Comparison of ENCODE assay signal across 1 cellular context in the genomic region with DNA sequence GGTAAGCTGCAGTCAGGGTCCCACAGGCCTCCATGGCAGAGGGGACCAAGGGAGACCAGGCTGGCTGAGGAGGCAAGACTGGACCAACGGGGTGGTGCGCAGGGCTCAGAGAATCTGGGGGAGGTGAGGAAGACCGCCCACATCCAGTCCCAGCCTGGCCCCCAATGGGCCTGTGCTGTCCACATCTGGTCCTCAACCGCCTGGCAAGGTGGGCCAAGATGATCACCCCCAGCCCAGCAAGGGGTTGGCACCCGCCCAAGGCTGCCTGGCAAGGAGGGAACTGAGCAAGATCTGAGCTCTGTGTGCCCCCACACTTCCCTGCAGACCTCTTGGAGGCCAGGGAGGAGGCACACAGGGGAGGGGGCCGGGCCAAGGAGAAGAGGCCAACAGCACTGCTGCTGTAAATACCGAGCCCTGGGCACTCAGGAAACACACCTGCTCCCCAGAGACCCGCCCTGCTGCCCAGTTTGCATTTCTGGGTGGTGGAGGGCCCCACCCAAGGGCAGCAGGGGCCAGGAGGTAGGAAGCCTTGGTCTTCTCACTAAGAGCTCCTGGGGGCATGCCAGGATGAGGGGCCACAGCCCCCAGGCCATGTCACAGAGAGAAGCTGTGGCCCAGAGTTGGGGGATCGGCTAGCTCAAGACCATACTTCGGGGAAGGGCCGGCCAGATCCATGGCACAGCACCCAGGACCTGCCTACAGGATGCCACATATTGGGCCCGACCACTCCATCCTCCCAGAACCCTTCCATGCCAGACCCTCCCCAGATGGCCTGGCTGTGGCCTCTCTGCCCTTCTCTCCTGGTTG.
TF ChIP-seq lines count a peak whose summit lies in the region.

No MANE protein-coding gene starts in this region.

TF ChIP-seq in HepG2, 621 proteins besides CTCF, POLR2A, EP300 and RAD21 (continued from another document):
- TF ChIP-seq TRIM22 (IDR thresholded peaks at IDR 0.05) (no peak), ZNF644 (CRISPR knock-in tag; IDR thresholded peaks at IDR 0.05; ENCODE audit: low read depth) (no peak), PCBP1 (IDR thresholded peaks at IDR 0.05; ENCODE audit: borderline replicate concordance, low read depth, low read length) (0 out of 2 replicates have a peak, but pooled peaks have one; percentile 7), KLF15 (CRISPR knock-in tag; IDR thresholded peaks at IDR 0.05; ENCODE audit: borderline replicate concordance) (no peak), MYC (CRISPR knock-in tag; IDR thresholded peaks at IDR 0.05; ENCODE audit: borderline replicate concordance) (no peak), HNRNPL (IDR thresholded peaks at IDR 0.05; ENCODE audit: low read depth, low read length) (0 out of 2 replicates have a peak, but pooled peaks have one; percentile 16), NCOA1 (CRISPR knock-in tag; IDR thresholded peaks at IDR 0.05) (no peak), FOXK2 (IDR thresholded peaks at IDR 0.05) (no peak), CCAR2 (optimal IDR thresholded peaks at IDR 0.05; ENCODE audit: low read depth, low read length) (no peak), ZNF580 (CRISPR knock-in tag; IDR thresholded peaks at IDR 0.05; ENCODE audit: borderline replicate concordance, low read depth) (no peak), ZNF670 (CRISPR knock-in tag; IDR thresholded peaks at IDR 0.05; ENCODE audit: borderline replicate concordance) (no peak), NFIC (IDR thresholded peaks at IDR 0.05; ENCODE audit: low read length) (no peak), MTERF4 (CRISPR knock-in tag; IDR thresholded peaks at IDR 0.05) (no peak), ZNF557 (CRISPR knock-in tag; IDR thresholded peaks at IDR 0.05) (no peak), ETV5 (CRISPR knock-in tag; IDR thresholded peaks at IDR 0.05; ENCODE audit: borderline replicate concordance) (no peak), ZBED4 (CRISPR knock-in tag; IDR thresholded peaks at IDR 0.05; ENCODE audit: borderline replicate concordance) (no peak), ARNT (IDR thresholded peaks at IDR 0.05) (no peak), ZNF891 (CRISPR knock-in tag; IDR thresholded peaks at IDR 0.05) (0 out of 2 replicates have a peak, but pooled peaks have one; percentile 2), BCL3 (CRISPR knock-in tag; IDR thresholded peaks at IDR 0.05) (no peak), ZNF180 (CRISPR knock-in tag; IDR thresholded peaks at IDR 0.05; ENCODE audit: borderline replicate concordance, low read depth) (no peak), AGO2 (optimal IDR thresholded peaks at IDR 0.05; ENCODE audit: low read depth, low read length) (peak; percentile 76), ZMYM3 (CRISPR knock-in tag; IDR thresholded peaks at IDR 0.05) (no peak), ZNF124 (CRISPR knock-in tag; IDR thresholded peaks at IDR 0.05) (no peak), ZBTB3 (CRISPR knock-in tag; IDR thresholded peaks at IDR 0.05; ENCODE audit: borderline replicate concordance, low read depth) (no peak), HCFC1 (IDR thresholded peaks at IDR 0.05; ENCODE audit: low read depth, low read length) (no peak), NBN (conservative IDR thresholded peaks at IDR 0.05) (no peak), RBM22 (optimal IDR thresholded peaks at IDR 0.05; ENCODE audit: low read length) (peak; percentile 30), ZC3H4 (CRISPR knock-in tag; IDR thresholded peaks at IDR 0.05; ENCODE audit: borderline replicate concordance) (no peak), EHMT2 (IDR thresholded peaks at IDR 0.05; ENCODE audit: borderline replicate concordance, low read depth, low read length) (no peak), KDM5B (CRISPR knock-in tag; IDR thresholded peaks at IDR 0.05; ENCODE audit: borderline replicate concordance) (peak; percentile 23; the same call in 1 of the 2 replicates), SRSF9 (IDR thresholded peaks at IDR 0.05; ENCODE audit: borderline replicate concordance, insufficient read depth, low read depth, low read length, poor library complexity, severe bottlenecking) (no peak), REPIN1 (CRISPR knock-in tag; IDR thresholded peaks at IDR 0.05; ENCODE audit: borderline replicate concordance, low read depth) (no peak), RAD51 (IDR thresholded peaks at IDR 0.05; ENCODE audit: borderline replicate concordance) (no peak), DNMT1 (CRISPR knock-in tag; IDR thresholded peaks at IDR 0.05) (no peak), SPEN (CRISPR knock-in tag; IDR thresholded peaks at IDR 0.05; ENCODE audit: low read depth) (no peak)
- TF ChIP-seq, protein P1, sequence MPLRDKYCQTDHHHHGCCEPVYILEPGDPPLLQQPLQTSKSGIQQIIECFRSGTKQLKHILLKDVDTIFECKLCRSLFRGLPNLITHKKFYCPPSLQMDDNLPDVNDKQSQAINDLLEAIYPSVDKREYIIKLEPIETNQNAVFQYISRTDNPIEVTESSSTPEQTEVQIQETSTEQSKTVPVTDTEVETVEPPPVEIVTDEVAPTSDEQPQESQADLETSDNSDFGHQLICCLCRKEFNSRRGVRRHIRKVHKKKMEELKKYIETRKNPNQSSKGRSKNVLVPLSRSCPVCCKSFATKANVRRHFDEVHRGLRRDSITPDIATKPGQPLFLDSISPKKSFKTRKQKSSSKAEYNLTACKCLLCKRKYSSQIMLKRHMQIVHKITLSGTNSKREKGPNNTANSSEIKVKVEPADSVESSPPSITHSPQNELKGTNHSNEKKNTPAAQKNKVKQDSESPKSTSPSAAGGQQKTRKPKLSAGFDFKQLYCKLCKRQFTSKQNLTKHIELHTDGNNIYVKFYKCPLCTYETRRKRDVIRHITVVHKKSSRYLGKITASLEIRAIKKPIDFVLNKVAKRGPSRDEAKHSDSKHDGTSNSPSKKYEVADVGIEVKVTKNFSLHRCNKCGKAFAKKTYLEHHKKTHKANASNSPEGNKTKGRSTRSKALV (CRISPR knock-in tag; IDR thresholded peaks at IDR 0.05), result no peak
- TF ChIP-seq, protein P2, sequence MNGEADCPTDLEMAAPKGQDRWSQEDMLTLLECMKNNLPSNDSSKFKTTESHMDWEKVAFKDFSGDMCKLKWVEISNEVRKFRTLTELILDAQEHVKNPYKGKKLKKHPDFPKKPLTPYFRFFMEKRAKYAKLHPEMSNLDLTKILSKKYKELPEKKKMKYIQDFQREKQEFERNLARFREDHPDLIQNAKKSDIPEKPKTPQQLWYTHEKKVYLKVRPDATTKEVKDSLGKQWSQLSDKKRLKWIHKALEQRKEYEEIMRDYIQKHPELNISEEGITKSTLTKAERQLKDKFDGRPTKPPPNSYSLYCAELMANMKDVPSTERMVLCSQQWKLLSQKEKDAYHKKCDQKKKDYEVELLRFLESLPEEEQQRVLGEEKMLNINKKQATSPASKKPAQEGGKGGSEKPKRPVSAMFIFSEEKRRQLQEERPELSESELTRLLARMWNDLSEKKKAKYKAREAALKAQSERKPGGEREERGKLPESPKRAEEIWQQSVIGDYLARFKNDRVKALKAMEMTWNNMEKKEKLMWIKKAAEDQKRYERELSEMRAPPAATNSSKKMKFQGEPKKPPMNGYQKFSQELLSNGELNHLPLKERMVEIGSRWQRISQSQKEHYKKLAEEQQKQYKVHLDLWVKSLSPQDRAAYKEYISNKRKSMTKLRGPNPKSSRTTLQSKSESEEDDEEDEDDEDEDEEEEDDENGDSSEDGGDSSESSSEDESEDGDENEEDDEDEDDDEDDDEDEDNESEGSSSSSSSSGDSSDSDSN (CRISPR knock-in tag; IDR thresholded peaks at IDR 0.05), result no peak
- TF ChIP-seq, protein P3, sequence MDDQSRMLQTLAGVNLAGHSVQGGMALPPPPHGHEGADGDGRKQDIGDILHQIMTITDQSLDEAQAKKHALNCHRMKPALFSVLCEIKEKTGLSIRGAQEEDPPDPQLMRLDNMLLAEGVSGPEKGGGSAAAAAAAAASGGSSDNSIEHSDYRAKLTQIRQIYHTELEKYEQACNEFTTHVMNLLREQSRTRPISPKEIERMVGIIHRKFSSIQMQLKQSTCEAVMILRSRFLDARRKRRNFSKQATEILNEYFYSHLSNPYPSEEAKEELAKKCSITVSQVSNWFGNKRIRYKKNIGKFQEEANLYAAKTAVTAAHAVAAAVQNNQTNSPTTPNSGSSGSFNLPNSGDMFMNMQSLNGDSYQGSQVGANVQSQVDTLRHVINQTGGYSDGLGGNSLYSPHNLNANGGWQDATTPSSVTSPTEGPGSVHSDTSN (CRISPR knock-in tag; IDR thresholded peaks at IDR 0.05; ENCODE audit: borderline replicate concordance), result no peak
- TF ChIP-seq, protein P4, sequence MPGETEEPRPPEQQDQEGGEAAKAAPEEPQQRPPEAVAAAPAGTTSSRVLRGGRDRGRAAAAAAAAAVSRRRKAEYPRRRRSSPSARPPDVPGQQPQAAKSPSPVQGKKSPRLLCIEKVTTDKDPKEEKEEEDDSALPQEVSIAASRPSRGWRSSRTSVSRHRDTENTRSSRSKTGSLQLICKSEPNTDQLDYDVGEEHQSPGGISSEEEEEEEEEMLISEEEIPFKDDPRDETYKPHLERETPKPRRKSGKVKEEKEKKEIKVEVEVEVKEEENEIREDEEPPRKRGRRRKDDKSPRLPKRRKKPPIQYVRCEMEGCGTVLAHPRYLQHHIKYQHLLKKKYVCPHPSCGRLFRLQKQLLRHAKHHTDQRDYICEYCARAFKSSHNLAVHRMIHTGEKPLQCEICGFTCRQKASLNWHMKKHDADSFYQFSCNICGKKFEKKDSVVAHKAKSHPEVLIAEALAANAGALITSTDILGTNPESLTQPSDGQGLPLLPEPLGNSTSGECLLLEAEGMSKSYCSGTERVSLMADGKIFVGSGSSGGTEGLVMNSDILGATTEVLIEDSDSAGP (CRISPR knock-in tag; IDR thresholded peaks at IDR 0.05; ENCODE audit: borderline replicate concordance), result 0 out of 2 replicates have a peak, but pooled peaks have one; percentile 4
